ENCODE assay signal across 2 cellular contexts in the genomic region with DNA sequence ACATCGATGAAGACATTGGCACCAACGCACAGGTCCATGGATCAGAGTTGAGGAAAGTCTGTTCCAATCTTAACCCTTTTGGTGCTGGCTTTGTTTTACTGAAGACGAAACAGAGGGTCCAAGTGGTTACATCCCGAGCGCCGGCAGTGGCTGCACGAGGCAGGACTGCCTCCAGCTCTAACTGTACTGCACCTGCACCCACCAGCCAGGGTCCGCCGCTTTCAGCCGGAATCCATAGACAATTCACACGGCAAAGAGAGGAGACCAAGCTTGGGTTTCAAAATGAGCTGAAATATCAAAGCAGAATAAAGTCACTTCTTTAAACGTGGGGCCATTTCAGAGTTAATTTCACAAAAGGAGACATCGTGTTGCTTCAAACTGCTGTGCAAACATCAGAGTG.
TF ChIP-seq lines count a peak whose summit lies in the region.

No MANE protein-coding gene starts in this region.

TF ChIP-seq in HepG2, 621 proteins besides CTCF, POLR2A, EP300 and RAD21:
- TF ChIP-seq KAT2B (IDR thresholded peaks at IDR 0.05; ENCODE audit: borderline replicate concordance, low read depth, low read length) (no peak), ZNF652 (CRISPR knock-in tag; IDR thresholded peaks at IDR 0.05; ENCODE audit: borderline replicate concordance, low read depth) (peak; percentile 52; the same call in 1 of the 2 replicates)

TF ChIP-seq in K562, 482 proteins besides CTCF, POLR2A, EP300 and RAD21:
- TF ChIP-seq NFATC3 (IDR thresholded peaks at IDR 0.05), result no peak
- TF ChIP-seq FOXA3 (CRISPR knock-in tag; conservative IDR thresholded peaks at IDR 0.05 in 1 of 2, IDR thresholded peaks at IDR 0.05 in 1 of 2), result 0 out of 4 replicates have a peak, but pooled peaks of 1 of the 2 experiments have one; percentile 12
- TF ChIP-seq, protein P1, sequence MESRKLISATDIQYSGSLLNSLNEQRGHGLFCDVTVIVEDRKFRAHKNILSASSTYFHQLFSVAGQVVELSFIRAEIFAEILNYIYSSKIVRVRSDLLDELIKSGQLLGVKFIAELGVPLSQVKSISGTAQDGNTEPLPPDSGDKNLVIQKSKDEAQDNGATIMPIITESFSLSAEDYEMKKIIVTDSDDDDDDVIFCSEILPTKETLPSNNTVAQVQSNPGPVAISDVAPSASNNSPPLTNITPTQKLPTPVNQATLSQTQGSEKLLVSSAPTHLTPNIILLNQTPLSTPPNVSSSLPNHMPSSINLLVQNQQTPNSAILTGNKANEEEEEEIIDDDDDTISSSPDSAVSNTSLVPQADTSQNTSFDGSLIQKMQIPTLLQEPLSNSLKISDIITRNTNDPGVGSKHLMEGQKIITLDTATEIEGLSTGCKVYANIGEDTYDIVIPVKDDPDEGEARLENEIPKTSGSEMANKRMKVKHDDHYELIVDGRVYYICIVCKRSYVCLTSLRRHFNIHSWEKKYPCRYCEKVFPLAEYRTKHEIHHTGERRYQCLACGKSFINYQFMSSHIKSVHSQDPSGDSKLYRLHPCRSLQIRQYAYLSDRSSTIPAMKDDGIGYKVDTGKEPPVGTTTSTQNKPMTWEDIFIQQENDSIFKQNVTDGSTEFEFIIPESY (CRISPR knock-in tag; IDR thresholded peaks at IDR 0.05), result 0 out of 2 replicates have a peak, but pooled peaks have one; percentile 1
- no peak for TF ChIP-seq ZBTB8A (IDR thresholded peaks at IDR 0.05; ENCODE audit: partially characterized antibody)
TF ChIP-seq in K562: peak in this region for 2.
